Comparison of ENCODE assay signal across 1 cellular context in genomic region chr3:53354945-53355498, GRCh38.
TF ChIP-seq lines count a peak whose summit lies in the region.

No MANE protein-coding gene starts in this region.

TF ChIP-seq in K562, 482 proteins besides CTCF, POLR2A, EP300 and RAD21 (continued from another document and continues in another):
- peak; percentile 82 for TF ChIP-seq CUX1 (CRISPR knock-in tag; IDR thresholded peaks at IDR 0.05)
- peak in 1 of 2 experiments; percentile 68; a peak in 1 of 4 replicates for TF ChIP-seq TRIM24 (IDR thresholded peaks at IDR 0.05)
- TF ChIP-seq, protein P1, sequence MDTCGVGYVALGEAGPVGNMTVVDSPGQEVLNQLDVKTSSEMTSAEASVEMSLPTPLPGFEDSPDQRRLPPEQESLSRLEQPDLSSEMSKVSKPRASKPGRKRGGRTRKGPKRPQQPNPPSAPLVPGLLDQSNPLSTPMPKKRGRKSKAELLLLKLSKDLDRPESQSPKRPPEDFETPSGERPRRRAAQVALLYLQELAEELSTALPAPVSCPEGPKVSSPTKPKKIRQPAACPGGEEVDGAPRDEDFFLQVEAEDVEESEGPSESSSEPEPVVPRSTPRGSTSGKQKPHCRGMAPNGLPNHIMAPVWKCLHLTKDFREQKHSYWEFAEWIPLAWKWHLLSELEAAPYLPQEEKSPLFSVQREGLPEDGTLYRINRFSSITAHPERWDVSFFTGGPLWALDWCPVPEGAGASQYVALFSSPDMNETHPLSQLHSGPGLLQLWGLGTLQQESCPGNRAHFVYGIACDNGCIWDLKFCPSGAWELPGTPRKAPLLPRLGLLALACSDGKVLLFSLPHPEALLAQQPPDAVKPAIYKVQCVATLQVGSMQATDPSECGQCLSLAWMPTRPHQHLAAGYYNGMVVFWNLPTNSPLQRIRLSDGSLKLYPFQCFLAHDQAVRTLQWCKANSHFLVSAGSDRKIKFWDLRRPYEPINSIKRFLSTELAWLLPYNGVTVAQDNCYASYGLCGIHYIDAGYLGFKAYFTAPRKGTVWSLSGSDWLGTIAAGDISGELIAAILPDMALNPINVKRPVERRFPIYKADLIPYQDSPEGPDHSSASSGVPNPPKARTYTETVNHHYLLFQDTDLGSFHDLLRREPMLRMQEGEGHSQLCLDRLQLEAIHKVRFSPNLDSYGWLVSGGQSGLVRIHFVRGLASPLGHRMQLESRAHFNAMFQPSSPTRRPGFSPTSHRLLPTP (IDR thresholded peaks at IDR 0.05; ENCODE audit: borderline replicate concordance, extremely low read depth, insufficient read length) = no peak
- TF ChIP-seq ZKSCAN3 (CRISPR knock-in tag; IDR thresholded peaks at IDR 0.05) = peak; percentile 77; the same call in 1 of the 2 replicates
- TF ChIP-seq, protein P2, sequence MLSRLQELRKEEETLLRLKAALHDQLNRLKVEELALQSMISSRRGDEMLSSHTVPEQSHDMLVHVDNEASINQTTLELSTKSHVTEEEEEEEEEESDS (CRISPR knock-in tag; IDR thresholded peaks at IDR 0.05) = peak; percentile 64
- peak; percentile 59; the same call in 1 of the 2 replicates for TF ChIP-seq NFIX (CRISPR knock-in tag; IDR thresholded peaks at IDR 0.05; ENCODE audit: low read depth)
- TF ChIP-seq, protein P3, sequence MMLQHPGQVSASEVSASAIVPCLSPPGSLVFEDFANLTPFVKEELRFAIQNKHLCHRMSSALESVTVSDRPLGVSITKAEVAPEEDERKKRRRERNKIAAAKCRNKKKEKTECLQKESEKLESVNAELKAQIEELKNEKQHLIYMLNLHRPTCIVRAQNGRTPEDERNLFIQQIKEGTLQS (IDR thresholded peaks at IDR 0.05) = peak; percentile 61
- TF ChIP-seq, protein P3 (CRISPR knock-in tag; conservative IDR thresholded peaks at IDR 0.05) = no peak
- peak; percentile 78 for TF ChIP-seq ETV1 (tag; conservative IDR thresholded peaks at IDR 0.05; ENCODE audit: low read depth)
- no peak for TF ChIP-seq SMAD1 (IDR thresholded peaks at IDR 0.05; ENCODE audit: low read depth, low read length, partially characterized antibody)
- TF ChIP-seq, protein P4, sequence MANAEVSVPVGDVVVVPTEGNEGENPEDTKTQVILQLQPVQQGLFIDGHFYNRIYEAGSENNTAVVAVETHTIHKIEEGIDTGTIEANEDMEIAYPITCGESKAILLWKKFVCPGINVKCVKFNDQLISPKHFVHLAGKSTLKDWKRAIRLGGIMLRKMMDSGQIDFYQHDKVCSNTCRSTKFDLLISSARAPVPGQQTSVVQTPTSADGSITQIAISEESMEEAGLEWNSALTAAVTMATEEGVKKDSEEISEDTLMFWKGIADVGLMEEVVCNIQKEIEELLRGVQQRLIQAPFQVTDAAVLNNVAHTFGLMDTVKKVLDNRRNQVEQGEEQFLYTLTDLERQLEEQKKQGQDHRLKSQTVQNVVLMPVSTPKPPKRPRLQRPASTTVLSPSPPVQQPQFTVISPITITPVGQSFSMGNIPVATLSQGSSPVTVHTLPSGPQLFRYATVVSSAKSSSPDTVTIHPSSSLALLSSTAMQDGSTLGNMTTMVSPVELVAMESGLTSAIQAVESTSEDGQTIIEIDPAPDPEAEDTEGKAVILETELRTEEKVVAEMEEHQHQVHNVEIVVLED (CRISPR knock-in tag; IDR thresholded peaks at IDR 0.05) = peak; percentile 62; the same call in 1 of the 2 replicates
- TF ChIP-seq ZNF311 (CRISPR knock-in tag; IDR thresholded peaks at IDR 0.05) = peak; percentile 100
- no peak for TF ChIP-seq SRSF1 (IDR thresholded peaks at IDR 0.05; ENCODE audit: low read depth, low read length)
- TF ChIP-seq ZNF124 (CRISPR knock-in tag; IDR thresholded peaks at IDR 0.05) = no peak
- TF ChIP-seq ESRRB (CRISPR knock-in tag; IDR thresholded peaks at IDR 0.05; ENCODE audit: borderline replicate concordance) = peak; percentile 76; the same call in 1 of the 2 replicates
- peak; percentile 90 for TF ChIP-seq RHOXF2B (CRISPR knock-in tag; conservative IDR thresholded peaks at IDR 0.05)
- TF ChIP-seq ZBTB26 (CRISPR knock-in tag; IDR thresholded peaks at IDR 0.05) = peak; percentile 77; the same call in 1 of the 2 replicates
- peak; percentile 96 for TF ChIP-seq IRF9 (tag; IDR thresholded peaks at IDR 0.05)
- TF ChIP-seq RBM25 (IDR thresholded peaks at IDR 0.05; ENCODE audit: low read depth, low read length, severe bottlenecking) = no peak
- TF ChIP-seq NR3C1 (CRISPR knock-in tag; IDR thresholded peaks at IDR 0.05) = no peak
- peak in 1 of 2 experiments; percentile 98; a peak in 2 of 4 replicates for TF ChIP-seq TEAD1 (CRISPR knock-in tag; IDR thresholded peaks at IDR 0.05)
- TF ChIP-seq CEBPB (tag; IDR thresholded peaks at IDR 0.05) = peak; percentile 27; the same call in 1 of the 2 replicates
- peak; percentile 93 for TF ChIP-seq ZNF561 (CRISPR knock-in tag; conservative IDR thresholded peaks at IDR 0.05)
- peak; percentile 91 for TF ChIP-seq CLOCK (CRISPR knock-in tag; IDR thresholded peaks at IDR 0.05; ENCODE audit: borderline replicate concordance)
- TF ChIP-seq ZNF518B (CRISPR knock-in tag; IDR thresholded peaks at IDR 0.05) = peak; percentile 55; the same call in 1 of the 2 replicates
- no peak for TF ChIP-seq LARP7 (IDR thresholded peaks at IDR 0.05)
- TF ChIP-seq RFX1 (IDR thresholded peaks at IDR 0.05) = no peak
- TF ChIP-seq RFX7 (CRISPR knock-in tag; IDR thresholded peaks at IDR 0.05) = 0 out of 2 replicates have a peak, but pooled peaks have one; percentile 57
- TF ChIP-seq ELF2 (CRISPR knock-in tag; IDR thresholded peaks at IDR 0.05) = peak; percentile 67; the same call in 1 of the 2 replicates
- TF ChIP-seq, protein P5, sequence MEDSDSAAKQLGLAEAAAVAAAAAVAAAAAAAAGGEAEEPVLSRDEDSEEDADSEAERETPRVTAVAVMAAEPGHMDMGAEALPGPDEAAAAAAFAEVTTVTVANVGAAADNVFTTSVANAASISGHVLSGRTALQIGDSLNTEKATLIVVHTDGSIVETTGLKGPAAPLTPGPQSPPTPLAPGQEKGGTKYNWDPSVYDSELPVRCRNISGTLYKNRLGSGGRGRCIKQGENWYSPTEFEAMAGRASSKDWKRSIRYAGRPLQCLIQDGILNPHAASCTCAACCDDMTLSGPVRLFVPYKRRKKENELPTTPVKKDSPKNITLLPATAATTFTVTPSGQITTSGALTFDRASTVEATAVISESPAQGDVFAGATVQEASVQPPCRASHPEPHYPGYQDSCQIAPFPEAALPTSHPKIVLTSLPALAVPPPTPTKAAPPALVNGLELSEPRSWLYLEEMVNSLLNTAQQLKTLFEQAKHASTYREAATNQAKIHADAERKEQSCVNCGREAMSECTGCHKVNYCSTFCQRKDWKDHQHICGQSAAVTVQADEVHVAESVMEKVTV (CRISPR knock-in tag; IDR thresholded peaks at IDR 0.05) = peak; percentile 59; the same call in 1 of the 2 replicates
- no peak for TF ChIP-seq YBX1 (IDR thresholded peaks at IDR 0.05)
- TF ChIP-seq NR2C2 (CRISPR knock-in tag; IDR thresholded peaks at IDR 0.05) = no peak
- peak; percentile 68 for TF ChIP-seq NR2C2 (tag; IDR thresholded peaks at IDR 0.05)
